ENCODE assay signal across 25 cellular contexts in genomic region chr2:100301881-100302584, GRCh38. TPM values are rescaled to one million over a fixed set of nuclear protein-coding genes. Genes with fewer than 3 reads are reported as not detected.
"Had no signal": no experiment of that assay in that cellular context is flagged by ENCODE, and none has a peak within 500 bp of the region (broad histone marks: within the 10 kb centered on the region; RNA-seq: fewer than 3 reads in every experiment).

No MANE protein-coding gene starts in this region.

- H3K36me3 ChIP-seq: SJSA1 had no signal

- H3K4me1 ChIP-seq: body of pancreas, breast epithelium, SJSA1 had no signal

- H3K27me3 ChIP-seq: body of pancreas, breast epithelium, SJSA1 had no signal

- DNase-seq: activated CD4-positive, alpha-beta T cell treated with anti-CD3 and anti-CD28 coated beads for 36 hours; activated CD4-positive, alpha-beta T cell treated with anti-CD3 and anti-CD28 coated beads, Interleukin-2, amount 10 ng/mL, durations not matched to agents 7 days and 5 days; activated CD4-positive, alpha-beta T cell treated with anti-CD3 and anti-CD28 coated beads, Interleukin-2, amount 50 U/mL, for 48 hours; activated CD8-positive, alpha-beta T cell treated with anti-CD3 and anti-CD28 coated beads, Interleukin-2, amount 10 ng/mL, durations not matched to agents 7 days and 5 days; activated gamma-delta T cell; activated naive CD4-positive, alpha-beta T cell treated with Interleukin-2 at 50 U/mL for 16 hours; activated naive CD8-positive, alpha-beta T cell treated with anti-CD3 and anti-CD28 coated beads, Interleukin-2, amount 10 ng/mL, durations not matched to agents 7 days and 5 days; activated T-cell treated with anti-CD3 and anti-CD28 coated beads, Interleukin-2, amount 50 U/mL, for 24 hours; body of pancreas; NCI-H1092 treated with DMSO at 0.1 percent for 48 hours; NCI-H146; NCI-H187; NCI-H2029 treated with DMSO at 0.1 percent for 48 hours; NCI-H2171 treated with DMSO at 0.1 percent for 48 hours; NCI-H2227 treated with DMSO at 0.1 percent for 48 hours; NCI-H446; NCI-H526 treated with DMSO at 0.1 percent for 48 hours; OCI-M1; SHP77 treated with DMSO at 0.1 percent for 48 hours; SK-N-SH had no signal

- H3K9me3 ChIP-seq: body of pancreas, SJSA1, SK-N-SH had no signal

- H3K27ac ChIP-seq: body of pancreas, breast epithelium, SJSA1 had no signal

- ATAC-seq: activated CD4-positive, alpha-beta T cell treated with anti-CD3 and anti-CD28 coated beads for 36 hours; activated CD4-positive, CD25-positive, alpha-beta regulatory T cell treated with anti-CD3 and anti-CD28 coated beads, Interleukin-2, amount 50 U/mL, for 24 hours; activated CD8-positive, alpha-beta T cell treated with anti-CD3 and anti-CD28 coated beads, Interleukin-2, amount 10 ng/mL, durations not matched to agents 7 days and 5 days; body of pancreas; Panc1; WTC11 had no signal

- H3K4me3 ChIP-seq: body of pancreas, breast epithelium, SJSA1 had no signal

RNA-seq across cellular contexts. Expression of gene LONRF2, which starts 20.3 kb away (rescaled TPM):
- total RNA-seq: SJSA1 had no signal
